In the genomic region with DNA sequence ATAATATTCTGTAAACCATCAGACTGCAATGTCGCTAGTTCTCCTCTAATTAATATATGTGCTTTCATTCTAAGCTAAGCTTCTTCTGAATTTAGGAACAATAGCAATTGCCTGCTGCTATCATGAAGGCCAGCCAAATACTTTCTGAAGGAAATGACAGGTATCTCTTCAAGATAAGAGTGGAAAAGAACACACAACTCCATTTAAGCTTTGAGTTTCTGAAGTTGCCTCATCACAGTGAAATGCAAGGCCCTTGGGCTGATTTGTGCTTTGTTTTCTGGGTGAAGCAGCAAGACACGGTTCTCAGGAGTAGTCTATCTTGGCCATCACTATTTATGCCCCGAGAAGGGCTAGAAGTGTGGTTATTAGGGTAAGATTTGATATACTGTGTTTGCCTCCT, we compare ENCODE assay signal across 1 cellular context.
TF ChIP-seq lines count a peak whose summit lies in the region.

No MANE protein-coding gene starts in this region.

TF ChIP-seq in K562, 482 proteins besides CTCF, POLR2A, EP300 and RAD21 (continued from another document and continues in another):
- TF ChIP-seq PBX2 (CRISPR knock-in tag; IDR thresholded peaks at IDR 0.05; ENCODE audit: low read depth) = no peak
- no peak for TF ChIP-seq PBX2 (tag; conservative IDR thresholded peaks at IDR 0.05; ENCODE audit: low read depth)
- no peak for TF ChIP-seq CBX3 (IDR thresholded peaks at IDR 0.05; ENCODE audit: borderline replicate concordance in 1 of 2, low read length in 2 of 2)
- TF ChIP-seq, protein P1, sequence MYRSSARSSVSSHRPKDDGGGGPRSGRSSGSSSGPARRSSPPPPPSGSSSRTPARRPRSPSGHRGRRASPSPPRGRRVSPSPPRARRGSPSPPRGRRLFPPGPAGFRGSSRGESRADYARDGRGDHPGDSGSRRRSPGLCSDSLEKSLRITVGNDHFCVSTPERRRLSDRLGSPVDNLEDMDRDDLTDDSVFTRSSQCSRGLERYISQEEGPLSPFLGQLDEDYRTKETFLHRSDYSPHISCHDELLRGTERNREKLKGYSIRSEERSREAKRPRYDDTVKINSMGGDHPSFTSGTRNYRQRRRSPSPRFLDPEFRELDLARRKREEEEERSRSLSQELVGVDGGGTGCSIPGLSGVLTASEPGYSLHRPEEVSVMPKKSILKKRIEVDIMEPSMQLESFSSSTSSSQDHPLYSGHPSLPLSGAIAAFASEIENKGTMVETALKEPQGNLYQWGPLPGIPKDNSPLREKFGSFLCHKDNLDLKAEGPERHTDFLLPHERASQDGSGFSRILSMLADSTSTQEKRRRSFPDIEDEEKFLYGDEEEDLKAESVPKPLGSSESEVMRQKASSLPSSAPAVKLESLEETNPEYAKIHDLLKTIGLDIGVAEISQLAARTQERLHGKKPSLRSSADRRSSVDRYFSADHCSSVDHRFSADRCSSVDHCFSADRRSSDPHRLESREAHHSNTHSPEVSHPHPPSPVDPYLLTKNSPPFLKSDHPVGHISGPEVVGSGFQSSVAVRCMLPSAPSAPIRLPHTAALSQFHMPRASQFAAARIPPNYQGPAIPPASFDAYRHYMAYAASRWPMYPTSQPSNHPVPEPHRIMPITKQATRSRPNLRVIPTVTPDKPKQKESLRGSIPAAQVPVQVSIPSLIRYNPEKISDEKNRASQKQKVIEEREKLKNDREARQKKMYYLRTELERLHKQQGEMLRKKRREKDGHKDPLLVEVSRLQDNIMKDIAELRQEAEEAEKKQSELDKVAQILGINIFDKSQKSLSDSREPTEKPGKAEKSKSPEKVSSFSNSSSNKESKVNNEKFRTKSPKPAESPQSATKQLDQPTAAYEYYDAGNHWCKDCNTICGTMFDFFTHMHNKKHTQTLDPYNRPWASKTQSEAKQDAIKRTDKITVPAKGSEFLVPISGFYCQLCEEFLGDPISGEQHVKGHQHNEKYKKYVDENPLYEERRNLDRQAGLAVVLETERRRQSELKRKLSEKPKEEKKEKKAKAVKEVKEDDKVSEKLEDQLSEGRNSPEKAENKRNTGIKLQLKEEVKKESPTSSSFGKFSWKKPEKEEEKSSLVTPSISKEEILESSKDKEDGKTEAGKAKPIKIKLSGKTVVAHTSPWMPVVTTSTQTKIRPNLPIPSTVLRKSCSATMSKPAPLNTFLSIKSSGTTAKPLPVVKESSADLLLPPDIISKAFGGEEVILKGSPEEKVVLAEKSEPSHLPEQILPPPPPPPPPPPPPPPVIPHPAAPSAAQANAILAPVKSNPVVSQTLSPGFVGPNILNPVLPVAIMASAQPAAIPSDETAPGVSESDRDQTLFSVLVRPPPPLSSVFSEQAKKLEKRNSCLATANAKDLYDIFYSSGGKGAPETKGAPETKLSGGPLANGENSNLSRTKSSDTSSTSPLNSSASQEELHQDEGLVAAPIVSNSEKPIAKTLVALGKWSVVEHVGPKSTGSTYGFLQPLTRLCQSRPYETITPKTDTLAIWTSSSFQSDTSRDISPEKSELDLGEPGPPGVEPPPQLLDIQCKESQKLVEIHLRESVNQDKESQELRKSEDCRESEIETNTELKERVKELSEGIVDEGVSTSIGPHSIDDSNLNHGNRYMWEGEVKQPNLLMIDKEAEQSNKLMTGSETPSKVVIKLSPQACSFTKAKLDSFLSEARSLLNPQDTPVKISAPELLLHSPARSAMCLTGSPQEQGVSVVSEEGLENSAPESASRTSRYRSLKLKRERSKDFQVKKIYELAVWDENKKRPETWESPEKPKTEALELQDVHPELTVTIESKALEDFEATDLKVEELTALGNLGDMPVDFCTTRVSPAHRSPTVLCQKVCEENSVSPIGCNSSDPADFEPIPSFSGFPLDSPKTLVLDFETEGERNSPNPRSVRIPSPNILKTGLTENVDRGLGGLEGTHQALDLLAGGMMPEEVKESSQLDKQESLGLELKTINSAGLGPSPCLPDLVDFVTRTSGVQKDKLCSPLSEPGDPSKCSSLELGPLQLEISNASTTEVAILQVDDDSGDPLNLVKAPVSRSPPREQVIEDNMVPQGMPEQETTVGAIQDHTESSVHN (IDR thresholded peaks at IDR 0.05; ENCODE audit: borderline replicate concordance in 1 of 2, low read depth in 1 of 2) = no peak
- no peak for TF ChIP-seq XRCC4 (IDR thresholded peaks at IDR 0.05; ENCODE audit: extremely low read depth, insufficient read depth, insufficient read length)
- no peak for TF ChIP-seq ZNF175 (CRISPR knock-in tag; IDR thresholded peaks at IDR 0.05; ENCODE audit: low read depth)
- TF ChIP-seq MLLT1 (IDR thresholded peaks at IDR 0.05) = no peak
- TF ChIP-seq IRF9 (tag; IDR thresholded peaks at IDR 0.05) = no peak
- no peak for TF ChIP-seq FOXJ2 (tag; IDR thresholded peaks at IDR 0.05)
- TF ChIP-seq SPI1 (IDR thresholded peaks at IDR 0.05; ENCODE audit: borderline replicate concordance, low read depth, low read length) = no peak
- TF ChIP-seq HNRNPUL1 (IDR thresholded peaks at IDR 0.05; ENCODE audit: low read length) = no peak
- no peak for TF ChIP-seq RHOXF2B (CRISPR knock-in tag; conservative IDR thresholded peaks at IDR 0.05)
- TF ChIP-seq SRSF1 (IDR thresholded peaks at IDR 0.05; ENCODE audit: low read depth, low read length) = no peak
- no peak for TF ChIP-seq PYGO2 (tag; IDR thresholded peaks at IDR 0.05)
- no peak for TF ChIP-seq SREBF2 (CRISPR knock-in tag; IDR thresholded peaks at IDR 0.05)
- no peak for TF ChIP-seq TCF7L2 (IDR thresholded peaks at IDR 0.05; ENCODE audit: low read depth, low read length)
- TF ChIP-seq, protein P2, sequence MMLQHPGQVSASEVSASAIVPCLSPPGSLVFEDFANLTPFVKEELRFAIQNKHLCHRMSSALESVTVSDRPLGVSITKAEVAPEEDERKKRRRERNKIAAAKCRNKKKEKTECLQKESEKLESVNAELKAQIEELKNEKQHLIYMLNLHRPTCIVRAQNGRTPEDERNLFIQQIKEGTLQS (IDR thresholded peaks at IDR 0.05) = peak; percentile 57; the same call in 1 of the 2 replicates
- TF ChIP-seq, protein P2 (CRISPR knock-in tag; conservative IDR thresholded peaks at IDR 0.05) = no peak
- TF ChIP-seq HDAC3 (IDR thresholded peaks at IDR 0.05; ENCODE audit: borderline replicate concordance, partially characterized antibody) = no peak
- TF ChIP-seq, protein P3, sequence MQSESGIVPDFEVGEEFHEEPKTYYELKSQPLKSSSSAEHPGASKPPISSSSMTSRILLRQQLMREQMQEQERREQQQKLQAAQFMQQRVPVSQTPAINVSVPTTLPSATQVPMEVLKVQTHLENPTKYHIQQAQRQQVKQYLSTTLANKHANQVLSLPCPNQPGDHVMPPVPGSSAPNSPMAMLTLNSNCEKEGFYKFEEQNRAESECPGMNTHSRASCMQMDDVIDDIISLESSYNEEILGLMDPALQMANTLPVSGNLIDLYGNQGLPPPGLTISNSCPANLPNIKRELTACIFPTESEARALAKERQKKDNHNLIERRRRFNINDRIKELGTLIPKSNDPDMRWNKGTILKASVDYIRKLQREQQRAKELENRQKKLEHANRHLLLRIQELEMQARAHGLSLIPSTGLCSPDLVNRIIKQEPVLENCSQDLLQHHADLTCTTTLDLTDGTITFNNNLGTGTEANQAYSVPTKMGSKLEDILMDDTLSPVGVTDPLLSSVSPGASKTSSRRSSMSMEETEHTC (IDR thresholded peaks at IDR 0.05) = no peak
- no peak for TF ChIP-seq ETV6 (IDR thresholded peaks at IDR 0.05; ENCODE audit: borderline replicate concordance in 1 of 2, low read depth in 2 of 2, low read length in 1 of 2)
- no peak for TF ChIP-seq ETV6 (CRISPR knock-in tag; IDR thresholded peaks at IDR 0.05; ENCODE audit: borderline replicate concordance)
- TF ChIP-seq NFRKB (IDR thresholded peaks at IDR 0.05; ENCODE audit: low read depth) = no peak
- TF ChIP-seq ZBTB2 (IDR thresholded peaks at IDR 0.05) = no peak
- no peak for TF ChIP-seq ZFP91 (CRISPR knock-in tag; IDR thresholded peaks at IDR 0.05)
- TF ChIP-seq ZNF3 (CRISPR knock-in tag; IDR thresholded peaks at IDR 0.05) = no peak
- no peak for TF ChIP-seq ZNF124 (CRISPR knock-in tag; IDR thresholded peaks at IDR 0.05)
- no peak for TF ChIP-seq ZNF449 (CRISPR knock-in tag; IDR thresholded peaks at IDR 0.05)
- TF ChIP-seq GABPA (tag; conservative IDR thresholded peaks at IDR 0.05; ENCODE audit: low read depth) = no peak
- no peak for TF ChIP-seq ZNF41 (CRISPR knock-in tag; conservative IDR thresholded peaks at IDR 0.05)
- TF ChIP-seq SMARCB1 (IDR thresholded peaks at IDR 0.05; ENCODE audit: insufficient read length, low read depth) = no peak
